In genomic region chr15:67096536-67097294, GRCh38 we compare ENCODE assay signal across 13 cellular contexts. TPM values are rescaled to one million over a fixed set of nuclear protein-coding genes. Genes with fewer than 3 reads are reported as not detected.
DNase-seq lines count a peak whose midpoint lies in the region; ATAC-seq and TF ChIP-seq lines count a peak whose summit lies in the region.
"Had no signal": no experiment of that assay in that cellular context is flagged by ENCODE, and none has a peak within 500 bp of the region (broad histone marks: within the 10 kb centered on the region; RNA-seq: fewer than 3 reads in every experiment).

No MANE protein-coding gene starts in this region.

- ATAC-seq in activated naive CD8-positive, alpha-beta T cell treated with anti-CD3 and anti-CD28 coated beads, Interleukin-2, amount 50 U/mL, for 24 hours, result peak; percentile 25

- peak overlapping the region; percentile 86 for H3K4me3 Mint-ChIP-seq in activated CD4-positive, alpha-beta T cell treated with anti-CD3 and anti-CD28 coated beads, Interleukin-2, amount 10 ng/mL, durations not matched to agents 24 days and 14 days
- no peak overlapping the region for H3K4me3 Mint-ChIP-seq in activated naive CD8-positive, alpha-beta T cell treated with anti-CD3 and anti-CD28 coated beads, Interleukin-2, amount 50 U/mL, for 24 hours
- H3K4me3 Mint-ChIP-seq in osteocyte (ENCODE audit: unreplicated experiment), result no peak overlapping the region
- no peak overlapping the region for H3K4me3 Mint-ChIP-seq in glutamatergic neuron (ENCODE audit: unreplicated experiment)
- H3K4me3 Mint-ChIP-seq: neural crest cell had no signal

- TF ChIP-seq POLR2A in NB4 (IDR thresholded peaks at IDR 0.05; ENCODE audit: extremely low read depth, insufficient read length), result no peak

- peak overlapping the region; percentile 95 for H3K27ac Mint-ChIP-seq in activated CD4-positive, alpha-beta T cell treated with anti-CD3 and anti-CD28 coated beads, Interleukin-2, amount 10 ng/mL, durations not matched to agents 24 days and 14 days
- peak overlapping the region; percentile 85 for H3K27ac Mint-ChIP-seq in activated naive CD8-positive, alpha-beta T cell treated with anti-CD3 and anti-CD28 coated beads, Interleukin-2, amount 50 U/mL, for 24 hours
- H3K27ac Mint-ChIP-seq in osteocyte (ENCODE audit: unreplicated experiment), result peak overlapping the region; percentile 90
- H3K27ac Mint-ChIP-seq in glutamatergic neuron (ENCODE audit: unreplicated experiment), result no peak overlapping the region

- peaks cover 4% of the 10 kb centered on the region for H3K9me3 Mint-ChIP-seq in activated CD4-positive, alpha-beta T cell treated with anti-CD3 and anti-CD28 coated beads, Interleukin-2, amount 10 ng/mL, durations not matched to agents 24 days and 14 days
- no peaks in the 10 kb centered on the region for H3K9me3 Mint-ChIP-seq in activated naive CD8-positive, alpha-beta T cell treated with anti-CD3 and anti-CD28 coated beads, Interleukin-2, amount 50 U/mL, for 24 hours
- no peaks in the 10 kb centered on the region for H3K9me3 Mint-ChIP-seq in osteocyte (ENCODE audit: unreplicated experiment)
- no peaks in the 10 kb centered on the region for H3K9me3 Mint-ChIP-seq in glutamatergic neuron (ENCODE audit: unreplicated experiment)
- H3K9me3 Mint-ChIP-seq: neural crest cell had no signal

- H3K4me1 Mint-ChIP-seq in activated CD4-positive, alpha-beta T cell treated with anti-CD3 and anti-CD28 coated beads, Interleukin-2, amount 10 ng/mL, durations not matched to agents 24 days and 14 days, result peaks cover 76% of the 10 kb centered on the region
- peaks cover 75% of the 10 kb centered on the region for H3K4me1 Mint-ChIP-seq in activated naive CD8-positive, alpha-beta T cell treated with anti-CD3 and anti-CD28 coated beads, Interleukin-2, amount 50 U/mL, for 24 hours
- H3K4me1 Mint-ChIP-seq in osteocyte (ENCODE audit: unreplicated experiment), result peaks cover 45% of the 10 kb centered on the region
- H3K4me1 Mint-ChIP-seq in glutamatergic neuron (ENCODE audit: low read depth, unreplicated experiment), result peaks cover 2% of the 10 kb centered on the region

- intact Hi-C loops in activated CD4-positive, alpha-beta T cell treated with anti-CD3 and anti-CD28 coated beads, Interleukin-2, amount 10 ng/mL, durations not matched to agents 24 days and 14 days (cut with micrococcal nuclease), result no loop called here

- H3K27me3 Mint-ChIP-seq in activated CD4-positive, alpha-beta T cell treated with anti-CD3 and anti-CD28 coated beads, Interleukin-2, amount 10 ng/mL, durations not matched to agents 24 days and 14 days, result no peaks in the 10 kb centered on the region
- no peaks in the 10 kb centered on the region for H3K27me3 Mint-ChIP-seq in activated naive CD8-positive, alpha-beta T cell treated with anti-CD3 and anti-CD28 coated beads, Interleukin-2, amount 50 U/mL, for 24 hours
- H3K27me3 Mint-ChIP-seq in osteocyte (ENCODE audit: unreplicated experiment) (no peaks in the 10 kb centered on the region), glutamatergic neuron (ENCODE audit: unreplicated experiment) (no peaks in the 10 kb centered on the region)

- H3K36me3 Mint-ChIP-seq in activated CD4-positive, alpha-beta T cell treated with anti-CD3 and anti-CD28 coated beads, Interleukin-2, amount 10 ng/mL, durations not matched to agents 24 days and 14 days (ENCODE audit: low read depth), result peaks cover 57% of the 10 kb centered on the region
- H3K36me3 Mint-ChIP-seq in activated naive CD8-positive, alpha-beta T cell treated with anti-CD3 and anti-CD28 coated beads, Interleukin-2, amount 50 U/mL, for 24 hours (ENCODE audit: low read depth), result peaks cover 11% of the 10 kb centered on the region
- H3K36me3 Mint-ChIP-seq in osteocyte (ENCODE audit: unreplicated experiment) (peaks cover 5% of the 10 kb centered on the region), glutamatergic neuron (ENCODE audit: unreplicated experiment) (no peaks in the 10 kb centered on the region)

- TF ChIP-seq CTCF in NB4 (IDR thresholded peaks at IDR 0.05; ENCODE audit: low read depth, low read length) (no peak), osteocyte (IDR thresholded peaks at IDR 0.05) (no peak), glutamatergic neuron (IDR thresholded peaks at IDR 0.05; ENCODE audit: partially characterized antibody, unreplicated experiment) (no peak)

- no peak for DNase-seq in activated CD4-positive, alpha-beta T cell treated with anti-CD3 and anti-CD28 coated beads, Interleukin-2, amount 10 ng/mL, durations not matched to agents 24 days and 14 days
- DNase-seq in activated CD4-positive, alpha-beta T cell treated with anti-CD3 and anti-CD28 coated beads for 1 hour, result no peak
- peak; percentile 51 for DNase-seq in NB4 (ENCODE audit: low read depth)
- no peak for DNase-seq in activated naive CD8-positive, alpha-beta T cell treated with anti-CD3 and anti-CD28 coated beads, Interleukin-2, amount 50 U/mL, for 24 hours
- no peak for DNase-seq in osteocyte (ENCODE audit: extremely low spot score, unreplicated experiment)
- DNase-seq in DMS153 treated with DMSO at 0.1 percent for 48 hours (lab: John Stamatoyannopoulos, UW; ENCODE audit: unreplicated experiment), result no peak
- DNase-seq in glutamatergic neuron, result no peak
- no peak for DNase-seq in C1 segment of cervical spinal cord (lab: John Stamatoyannopoulos, UW)
- DNase-seq: cerebellar nuclear complex; GF-D8; NCI-H1694 treated with DMSO at 0.1 percent for 48 hours; stimulated activated naive CD4-positive, alpha-beta T cell had no signal

- no peak overlapping the region for H3K4me3 ChIP-seq in NB4 (ENCODE audit: low read depth, low read length)

RNA-seq across cellular contexts. Expression of gene SMAD3, which starts 31.3 kb away (rescaled TPM):
- total RNA-seq in activated CD4-positive, alpha-beta T cell treated with anti-CD3 and anti-CD28 coated beads, Interleukin-2, amount 10 ng/mL, durations not matched to agents 24 days and 14 days, result 59.9 and 61.6 TPM in 2 replicates
- 35.8 and 39.7 TPM in 2 replicates for total RNA-seq in osteocyte
- 5.0 TPM for total RNA-seq in glutamatergic neuron (ENCODE audit: unreplicated experiment)
